Comparison of ENCODE assay signal across 37 cellular contexts in genomic region chrX:95117556-95117955, GRCh38.
"Had no signal": no experiment of that assay in that cellular context is flagged by ENCODE, and none has a peak within 500 bp of the region (broad histone marks: within the 10 kb centered on the region; RNA-seq: fewer than 3 reads in every experiment).

No MANE protein-coding gene starts in this region.

- H3K27ac Mint-ChIP-seq: activated B cell treated with CpG ODN at 0.5 μM for 24 hours; activated CD4-positive, alpha-beta memory T cell treated with anti-CD3 and anti-CD28 coated beads for 36 hours; activated CD4-positive, alpha-beta T cell treated with anti-CD3 and anti-CD28 coated beads, Interleukin-2, amount 10 ng/mL, durations not matched to agents 24 days and 14 days; activated CD8-positive, alpha-beta T cell treated with anti-CD3 and anti-CD28 coated beads for 36 hours; activated naive CD4-positive, alpha-beta T cell treated with anti-CD3 and anti-CD28 coated beads for 36 hours; activated naive CD4-positive, alpha-beta T cell treated with anti-CD3 and anti-CD28 coated beads, Interleukin-2, amount 50 U/mL, for 72 hours; activated naive CD8-positive, alpha-beta T cell treated with anti-CD3 and anti-CD28 coated beads for 36 hours; activated T-cell treated with anti-CD3 and anti-CD28 coated beads, Interleukin-2, amount 50 U/mL, for 72 hours; activated T-helper 1 cell treated with anti-CD3 and anti-CD28 coated beads, Interleukin-12 subunit alpha, Interleukin-12 subunit beta, Interleukin-2, Interleukin-4 antibody, amounts not matched to agents 30 ng/mL and 10 ng/mL and 1 ng/mL, durations not matched to agents 14 hours and 24 hours and 36 hours; activated T-helper 17 cell treated with anti-CD3 and anti-CD28 coated beads, Interleukin-2, amount 50 U/mL, for 72 hours; brain; T-helper 1 cell treated with Interleukin-12 subunit alpha and Interleukin-12 subunit beta and Interleukin-4 antibody, amounts not matched to agents 30 μg/mL and 1 μg/mL, for 36 hours; T-helper 2 cell treated with Interferon-gamma antibody and Interleukin-4, amounts not matched to agents 5 μg/mL and 100 μg/mL, for 36 hours had no signal

- H3K27me3 Mint-ChIP-seq: activated B cell treated with CpG ODN at 0.5 μM for 24 hours; activated CD4-positive, alpha-beta memory T cell treated with anti-CD3 and anti-CD28 coated beads for 36 hours; activated CD4-positive, alpha-beta T cell treated with anti-CD3 and anti-CD28 coated beads, Interleukin-2, amount 10 ng/mL, durations not matched to agents 24 days and 14 days; activated CD8-positive, alpha-beta T cell treated with anti-CD3 and anti-CD28 coated beads for 36 hours; activated naive CD8-positive, alpha-beta T cell treated with anti-CD3 and anti-CD28 coated beads for 36 hours; activated T-helper 17 cell treated with anti-CD3 and anti-CD28 coated beads, Interleukin-2, amount 50 U/mL, for 72 hours; brain; central memory CD8-positive, alpha-beta T cell had no signal

- H3K4me1 Mint-ChIP-seq: activated B cell treated with CpG ODN at 0.5 μM for 24 hours; activated CD4-positive, alpha-beta T cell treated with anti-CD3 and anti-CD28 coated beads, Interleukin-2, amount 10 ng/mL, durations not matched to agents 24 days and 14 days; activated naive CD8-positive, alpha-beta T cell treated with anti-CD3 and anti-CD28 coated beads for 36 hours; activated T-helper 17 cell treated with anti-CD3 and anti-CD28 coated beads, Interleukin-2, amount 50 U/mL, for 72 hours; brain; central memory CD8-positive, alpha-beta T cell had no signal

- H3K27ac ChIP-seq: adrenal gland, cardiac muscle cell, VCaP had no signal

- H3K4me1 ChIP-seq: adrenal gland had no signal

- H3K4me3 Mint-ChIP-seq: activated B cell treated with CpG ODN at 0.5 μM for 24 hours; activated CD4-positive, alpha-beta memory T cell treated with anti-CD3 and anti-CD28 coated beads for 36 hours; activated CD4-positive, alpha-beta T cell treated with anti-CD3 and anti-CD28 coated beads, Interleukin-2, amount 10 ng/mL, durations not matched to agents 24 days and 14 days; activated CD8-positive, alpha-beta T cell treated with anti-CD3 and anti-CD28 coated beads for 36 hours; activated naive CD4-positive, alpha-beta T cell treated with anti-CD3 and anti-CD28 coated beads for 36 hours; activated naive CD8-positive, alpha-beta T cell treated with anti-CD3 and anti-CD28 coated beads for 36 hours; activated T-cell treated with anti-CD3 and anti-CD28 coated beads, Interleukin-2, amount 50 U/mL, for 4 hours; activated T-cell treated with anti-CD3 and anti-CD28 coated beads, Interleukin-2, amount 50 U/mL, for 72 hours; activated T-helper 1 cell treated with anti-CD3 and anti-CD28 coated beads, Interleukin-12 subunit alpha, Interleukin-12 subunit beta, Interleukin-2, Interleukin-4 antibody, amounts not matched to agents 30 ng/mL and 10 ng/mL and 1 ng/mL, durations not matched to agents 14 hours and 24 hours and 36 hours; activated T-helper 17 cell treated with anti-CD3 and anti-CD28 coated beads, Interleukin-2, amount 50 U/mL, for 72 hours; brain; central memory CD8-positive, alpha-beta T cell; T-helper 1 cell treated with Interleukin-12 subunit alpha and Interleukin-12 subunit beta and Interleukin-4 antibody, amounts not matched to agents 30 μg/mL and 1 μg/mL, for 36 hours; T-helper 2 cell treated with Interferon-gamma antibody and Interleukin-4, amounts not matched to agents 5 μg/mL and 100 μg/mL, for 36 hours had no signal

- H3K36me3 ChIP-seq: adrenal gland, cardiac muscle cell had no signal

- H3K9me3 ChIP-seq: adrenal gland had no signal

- H3K9me3 Mint-ChIP-seq: activated CD4-positive, alpha-beta T cell treated with anti-CD3 and anti-CD28 coated beads, Interleukin-2, amount 10 ng/mL, durations not matched to agents 24 days and 14 days; activated CD8-positive, alpha-beta T cell treated with anti-CD3 and anti-CD28 coated beads for 36 hours; activated T-helper 1 cell treated with anti-CD3 and anti-CD28 coated beads, Interleukin-12 subunit alpha, Interleukin-12 subunit beta, Interleukin-2, Interleukin-4 antibody, amounts not matched to agents 30 ng/mL and 10 ng/mL and 1 ng/mL, durations not matched to agents 14 hours and 24 hours and 36 hours; activated T-helper 17 cell treated with anti-CD3 and anti-CD28 coated beads, Interleukin-2, amount 50 U/mL, for 72 hours had no signal

- H3K36me3 Mint-ChIP-seq: activated CD4-positive, alpha-beta memory T cell treated with anti-CD3 and anti-CD28 coated beads for 36 hours; activated naive CD8-positive, alpha-beta T cell treated with anti-CD3 and anti-CD28 coated beads for 36 hours; brain had no signal

- DNase-seq: activated B cell treated with CpG ODN at 0.5 μM for 24 hours; activated CD4-positive, alpha-beta memory T cell treated with anti-CD3 and anti-CD28 coated beads for 36 hours; activated CD4-positive, alpha-beta T cell treated with anti-CD3 and anti-CD28 coated beads for 4 hours; activated CD4-positive, alpha-beta T cell treated with anti-CD3 and anti-CD28 coated beads, Interleukin-2, amount 10 ng/mL, durations not matched to agents 24 days and 14 days; activated CD4-positive, alpha-beta T cell treated with anti-CD3 and anti-CD28 coated beads, Interleukin-2, amount 50 U/mL, for 1 hour; activated CD4-positive, alpha-beta T cell treated with anti-CD3 and anti-CD28 coated beads, Interleukin-2, amount 50 U/mL, for 4 hours; activated CD4-positive, CD25-positive, alpha-beta regulatory T cell treated with anti-CD3 and anti-CD28 coated beads, Interleukin-2, amount 50 U/mL, for 72 hours; activated CD8-positive, alpha-beta memory T cell treated with anti-CD3 and anti-CD28 coated beads, Interleukin-2, amount 50 U/mL, for 4 hours; activated CD8-positive, alpha-beta T cell treated with anti-CD3 and anti-CD28 coated beads for 36 hours; activated effector memory CD4-positive, alpha-beta T cell treated with anti-CD3 and anti-CD28 coated beads, Interleukin-2, amount 50 U/mL, for 16 hours; activated gamma-delta T cell treated with Interleukin-2 at 50 U/mL for 16 hours; activated naive CD4-positive, alpha-beta T cell; activated naive CD4-positive, alpha-beta T cell treated with anti-CD3 and anti-CD28 coated beads for 36 hours; activated naive CD4-positive, alpha-beta T cell treated with anti-CD3 and anti-CD28 coated beads, Interleukin-2, amount 50 U/mL, for 16 hours; activated naive CD8-positive, alpha-beta T cell treated with anti-CD3 and anti-CD28 coated beads for 36 hours; activated T-cell treated with anti-CD3 and anti-CD28 coated beads for 4 hours; activated T-cell treated with anti-CD3 and anti-CD28 coated beads, Interleukin-2, amount 50 U/mL, for 1 hour; activated T-cell treated with anti-CD3 and anti-CD28 coated beads, Interleukin-2, amount 50 U/mL, for 4 hours; activated T-cell treated with anti-CD3 and anti-CD28 coated beads, Interleukin-2, amount 50 U/mL, for 72 hours; adrenal gland; amniotic stem cell; aorta; caudate nucleus; cerebellar nuclear complex; T-helper 1 cell; T-helper 2 cell; T-helper 9 cell had no signal

- H3K4me3 ChIP-seq: adrenal gland, cardiac muscle cell had no signal

- FAIRE-seq: TTC549 had no signal

- H3K27me3 ChIP-seq: cardiac muscle cell had no signal

- ATAC-seq: activated CD8-positive, alpha-beta T cell treated with anti-CD3 and anti-CD28 coated beads for 36 hours; activated naive CD4-positive, alpha-beta T cell treated with anti-CD3 and anti-CD28 coated beads, Interleukin-2, amount 50 U/mL, for 72 hours; activated T-cell treated with anti-CD3 and anti-CD28 coated beads, Interleukin-2, amount 50 U/mL, for 4 hours; activated T-cell treated with anti-CD3 and anti-CD28 coated beads, Interleukin-2, amount 50 U/mL, for 72 hours; activated T-helper 17 cell treated with anti-CD3 and anti-CD28 coated beads, Interleukin-2, amount 50 U/mL, for 72 hours had no signal
